20 cellular contexts compared by ENCODE assay signal in genomic region chr2:5125017-5125730, GRCh38.
DNase-seq lines count a peak whose midpoint lies in the region; ATAC-seq, FAIRE-seq and TF ChIP-seq lines count a peak whose summit lies in the region.
"Had no signal": no experiment of that assay in that cellular context is flagged by ENCODE, and none has a peak within 500 bp of the region (broad histone marks: within the 10 kb centered on the region; RNA-seq: fewer than 3 reads in every experiment).

No MANE protein-coding gene starts in this region.

- H3K4me3 Mint-ChIP-seq in neural progenitor cell: no peak overlapping the region
- no peak overlapping the region for H3K4me3 Mint-ChIP-seq in activated T-helper 2 cell treated with anti-CD3 and anti-CD28 coated beads, Interferon-gamma antibody, Interleukin-2, Interleukin-4, amounts not matched to agents 10 μg/mL and 5 μg/mL and 100 μg/mL, durations not matched to agents 14 hours and 24 hours and 36 hours (ENCODE audit: low read depth)
- H3K4me3 Mint-ChIP-seq: activated CD4-positive, alpha-beta T cell treated with anti-CD3 and anti-CD28 coated beads, Interleukin-2, amount 10 ng/mL, durations not matched to agents 7 days and 5 days; memory B cell; natural killer cell had no signal

- H3K27me3 ChIP-seq in HUES48 (ENCODE audit: control insufficient read depth, insufficient read depth, low read length) (no peaks in the 10 kb centered on the region), neural progenitor cell (no peaks in the 10 kb centered on the region), pancreas (peaks cover 0 to 4% (median 0%) of the 10 kb centered on the region in 4 donors)
- H3K27me3 ChIP-seq: heart left ventricle had no signal

- no peak overlapping the region for H3K9ac ChIP-seq in HUES48 (ENCODE audit: low read depth, low read length)
- H3K9ac ChIP-seq in neural progenitor cell: no peak overlapping the region

- peak overlapping the region; percentile 77 for H2AFZ ChIP-seq in neural progenitor cell (replicated peaks)

- intact Hi-C loops in pancreas (cut with DNase I): no loop called here
- intact Hi-C loops in activated T-helper 2 cell treated with anti-CD3 and anti-CD28 coated beads, Interferon-gamma antibody, Interleukin-2, Interleukin-4, amounts not matched to agents 10 μg/mL and 5 μg/mL and 100 μg/mL, durations not matched to agents 14 hours and 24 hours and 36 hours (cut with micrococcal nuclease): no loop called here

- no peak for FAIRE-seq in pancreas (lab: Jason Lieb, UNC)
- FAIRE-seq: astrocyte, G401.6, GM12878, keratinocyte had no signal

- no peaks in the 10 kb centered on the region for H3K9me3 Mint-ChIP-seq in neural progenitor cell
- peaks cover 13% of the 10 kb centered on the region for H3K9me3 Mint-ChIP-seq in activated T-helper 2 cell treated with anti-CD3 and anti-CD28 coated beads, Interferon-gamma antibody, Interleukin-2, Interleukin-4, amounts not matched to agents 10 μg/mL and 5 μg/mL and 100 μg/mL, durations not matched to agents 14 hours and 24 hours and 36 hours
- H3K9me3 Mint-ChIP-seq: activated CD4-positive, alpha-beta T cell treated with anti-CD3 and anti-CD28 coated beads, Interleukin-2, amount 10 ng/mL, durations not matched to agents 7 days and 5 days; memory B cell had no signal

- WGBS in pancreas, 2 donors: 26 to 43% methylated on average over 2 of the region's 2 CpGs

- H3K27ac ChIP-seq in HUES48 (ENCODE audit: low read depth, low read length): peak overlapping the region; percentile 92
- H3K27ac ChIP-seq in neural progenitor cell: peak overlapping the region; percentile 79
- H3K27ac ChIP-seq in pancreas: no peak overlapping the region
- H3K27ac ChIP-seq: heart left ventricle, psoas muscle had no signal

- no peaks in the 10 kb centered on the region for H3K36me3 ChIP-seq in HUES48 (ENCODE audit: control insufficient read depth, insufficient read depth, low read length)
- no peaks in the 10 kb centered on the region for H3K36me3 ChIP-seq in neural progenitor cell
- H3K36me3 ChIP-seq in pancreas: no peaks in the 10 kb centered on the region
- H3K36me3 ChIP-seq: heart left ventricle had no signal

- peak overlapping the region; percentile 65 for H3K4me2 ChIP-seq in neural progenitor cell

- H3K4me1 Mint-ChIP-seq in neural progenitor cell: peaks cover 7% of the 10 kb centered on the region
- H3K4me1 Mint-ChIP-seq in activated T-helper 2 cell treated with anti-CD3 and anti-CD28 coated beads, Interferon-gamma antibody, Interleukin-2, Interleukin-4, amounts not matched to agents 10 μg/mL and 5 μg/mL and 100 μg/mL, durations not matched to agents 14 hours and 24 hours and 36 hours (ENCODE audit: low read depth): no peaks in the 10 kb centered on the region
- H3K4me1 Mint-ChIP-seq: activated CD4-positive, alpha-beta T cell treated with anti-CD3 and anti-CD28 coated beads, Interleukin-2, amount 10 ng/mL, durations not matched to agents 7 days and 5 days; memory B cell; natural killer cell had no signal

- peak; percentile 95 for DNase-seq in NCI-H187 treated with DMSO at 0.1 percent for 48 hours (lab: John Stamatoyannopoulos, UW)
- peak; percentile 96 for DNase-seq in NCI-H748 (lab: John Stamatoyannopoulos, UW; ENCODE audit: unreplicated experiment)
- DNase-seq in neural progenitor cell (ENCODE audit: low spot score): peak; percentile 76
- DNase-seq in pancreas: no peak
- DNase-seq in activated T-helper 2 cell treated with anti-CD3 and anti-CD28 coated beads, Interferon-gamma antibody, Interleukin-2, Interleukin-4, amounts not matched to agents 10 μg/mL and 5 μg/mL and 100 μg/mL, durations not matched to agents 14 hours and 24 hours and 36 hours (ENCODE audit: low spot score): no peak
- DNase-seq: activated CD4-positive, alpha-beta T cell treated with anti-CD3 and anti-CD28 coated beads, Interleukin-2, amount 10 ng/mL, durations not matched to agents 7 days and 5 days; activated naive CD4-positive, alpha-beta T cell treated with anti-CD3 and anti-CD28 coated beads, Interleukin-2, amount 50 U/mL, for 16 hours; heart left ventricle; KG1; natural killer cell; NCI-H1694; psoas muscle; substantia nigra had no signal

- ATAC-seq in pancreas (no peak), HG02870 (IDR thresholded peaks at IDR 0.05; ENCODE audit: unreplicated experiment) (no peak)
- ATAC-seq: GM12878, heart left ventricle, natural killer cell, psoas muscle had no signal

- no peaks in the 10 kb centered on the region for H3K79me2 ChIP-seq in neural progenitor cell (ENCODE audit: low read depth)

- TF ChIP-seq CTCF in neural progenitor cell (IDR thresholded peaks at IDR 0.05) (no peak), pancreas (IDR thresholded peaks at IDR 0.05) (no peak)

- no peaks in the 10 kb centered on the region for H3K27me3 Mint-ChIP-seq in neural progenitor cell (ENCODE audit: insufficient read depth, low read depth)
- H3K27me3 Mint-ChIP-seq in activated T-helper 2 cell treated with anti-CD3 and anti-CD28 coated beads, Interferon-gamma antibody, Interleukin-2, Interleukin-4, amounts not matched to agents 10 μg/mL and 5 μg/mL and 100 μg/mL, durations not matched to agents 14 hours and 24 hours and 36 hours (ENCODE audit: low read depth): no peaks in the 10 kb centered on the region
- H3K27me3 Mint-ChIP-seq: activated CD4-positive, alpha-beta T cell treated with anti-CD3 and anti-CD28 coated beads, Interleukin-2, amount 10 ng/mL, durations not matched to agents 7 days and 5 days; memory B cell had no signal

- peaks cover 10% of the 10 kb centered on the region for H3F3A ChIP-seq in neural progenitor cell (ENCODE audit: low read depth)

- H3K9me3 ChIP-seq in HUES48 (ENCODE audit: control insufficient read depth, insufficient read depth, low read length): no peaks in the 10 kb centered on the region
- H3K9me3 ChIP-seq in neural progenitor cell (ENCODE audit: low read depth): no peaks in the 10 kb centered on the region
- H3K9me3 ChIP-seq in pancreas: no peaks in the 10 kb centered on the region
- H3K9me3 ChIP-seq: heart left ventricle, psoas muscle had no signal

- no peaks in the 10 kb centered on the region for H3K36me3 Mint-ChIP-seq in neural progenitor cell
- no peaks in the 10 kb centered on the region for H3K36me3 Mint-ChIP-seq in activated T-helper 2 cell treated with anti-CD3 and anti-CD28 coated beads, Interferon-gamma antibody, Interleukin-2, Interleukin-4, amounts not matched to agents 10 μg/mL and 5 μg/mL and 100 μg/mL, durations not matched to agents 14 hours and 24 hours and 36 hours (ENCODE audit: low read depth)
- H3K36me3 Mint-ChIP-seq: memory B cell, natural killer cell had no signal

- no peaks in the 10 kb centered on the region for H4K20me1 ChIP-seq in neural progenitor cell (ENCODE audit: low read depth)

- no peak overlapping the region for H3K27ac Mint-ChIP-seq in neural progenitor cell
- H3K27ac Mint-ChIP-seq in activated T-helper 2 cell treated with anti-CD3 and anti-CD28 coated beads, Interferon-gamma antibody, Interleukin-2, Interleukin-4, amounts not matched to agents 10 μg/mL and 5 μg/mL and 100 μg/mL, durations not matched to agents 14 hours and 24 hours and 36 hours: no peak overlapping the region
- H3K27ac Mint-ChIP-seq: activated CD4-positive, alpha-beta T cell treated with anti-CD3 and anti-CD28 coated beads, Interleukin-2, amount 10 ng/mL, durations not matched to agents 7 days and 5 days; memory B cell; natural killer cell had no signal

- H3K4me1 ChIP-seq in HUES48 (ENCODE audit: control insufficient read depth, insufficient read depth, low read length) (peaks cover 14% of the 10 kb centered on the region), neural progenitor cell (peaks cover 20% of the 10 kb centered on the region), pancreas (no peaks in the 10 kb centered on the region)
- H3K4me1 ChIP-seq: heart left ventricle, psoas muscle had no signal

- H3K4me3 ChIP-seq in HUES48 (ENCODE audit: low read depth, low read length): 0 out of 2 replicates have a peak overlapping the region, but pooled peaks have one; percentile 13
- no peak overlapping the region for H3K4me3 ChIP-seq in neural progenitor cell
- H3K4me3 ChIP-seq in pancreas: no peak overlapping the region
- H3K4me3 ChIP-seq: GM12878, heart left ventricle, psoas muscle had no signal

Comparison
In these comparisons a context has a peak if more than half of its experiments do, and no peak if none do; other contexts are left out.
1. H3K27ac ChIP-seq: peak in HUES48 (single experiment) and neural progenitor cell (single experiment); none in pancreas (0 of 4).
2. DNase-seq: peak in NCI-H187 treated with DMSO at 0.1 percent for 48 hours (single experiment), NCI-H748 (single experiment) and neural progenitor cell (single experiment); none in pancreas (0 of 6) and activated T-helper 2 cell treated with anti-CD3 and anti-CD28 coated beads, Interferon-gamma antibody, Interleukin-2, Interleukin-4, amounts not matched to agents 10 μg/mL and 5 μg/mL and 100 μg/mL, durations not matched to agents 14 hours and 24 hours and 36 hours (single experiment).